In genomic region chr19:19444694-19445155, GRCh38 we compare ENCODE assay signal across 1 cellular context.
A peak's percentile ranks its signal among the peaks of the same experiment; 100 is the strongest.
TF ChIP-seq lines count a peak whose summit lies in the region.

No MANE protein-coding gene starts in this region.

TF ChIP-seq in K562, 482 proteins besides CTCF, POLR2A, EP300 and RAD21 (continued from another document and continues in another):
- TF ChIP-seq MGA (IDR thresholded peaks at IDR 0.05), result no peak
- TF ChIP-seq FOSL1 (tag; conservative IDR thresholded peaks at IDR 0.05), result peak; percentile 91
- TF ChIP-seq, protein P1, sequence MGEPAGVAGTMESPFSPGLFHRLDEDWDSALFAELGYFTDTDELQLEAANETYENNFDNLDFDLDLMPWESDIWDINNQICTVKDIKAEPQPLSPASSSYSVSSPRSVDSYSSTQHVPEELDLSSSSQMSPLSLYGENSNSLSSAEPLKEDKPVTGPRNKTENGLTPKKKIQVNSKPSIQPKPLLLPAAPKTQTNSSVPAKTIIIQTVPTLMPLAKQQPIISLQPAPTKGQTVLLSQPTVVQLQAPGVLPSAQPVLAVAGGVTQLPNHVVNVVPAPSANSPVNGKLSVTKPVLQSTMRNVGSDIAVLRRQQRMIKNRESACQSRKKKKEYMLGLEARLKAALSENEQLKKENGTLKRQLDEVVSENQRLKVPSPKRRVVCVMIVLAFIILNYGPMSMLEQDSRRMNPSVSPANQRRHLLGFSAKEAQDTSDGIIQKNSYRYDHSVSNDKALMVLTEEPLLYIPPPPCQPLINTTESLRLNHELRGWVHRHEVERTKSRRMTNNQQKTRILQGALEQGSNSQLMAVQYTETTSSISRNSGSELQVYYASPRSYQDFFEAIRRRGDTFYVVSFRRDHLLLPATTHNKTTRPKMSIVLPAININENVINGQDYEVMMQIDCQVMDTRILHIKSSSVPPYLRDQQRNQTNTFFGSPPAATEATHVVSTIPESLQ (CRISPR knock-in tag; IDR thresholded peaks at IDR 0.05), result 0 out of 2 replicates have a peak, but pooled peaks have one; percentile 67
- TF ChIP-seq L3MBTL2 (IDR thresholded peaks at IDR 0.05), result peak; percentile 53; the same call in 1 of the 2 replicates
- TF ChIP-seq SRF (CRISPR knock-in tag; IDR thresholded peaks at IDR 0.05), result no peak
- no peak; the same call in 1 of the 2 replicates for TF ChIP-seq HDAC2 (IDR thresholded peaks at IDR 0.05)
- no peak for TF ChIP-seq PRPF4 (IDR thresholded peaks at IDR 0.05; ENCODE audit: insufficient read depth, low read depth, low read length, poor library complexity, severe bottlenecking)
- peak; percentile 98 for TF ChIP-seq ZNF384 (IDR thresholded peaks at IDR 0.05; ENCODE audit: low read depth, low read length)
- TF ChIP-seq ZNF41 (CRISPR knock-in tag; conservative IDR thresholded peaks at IDR 0.05), result no peak
- no peak for TF ChIP-seq RNF2 (IDR thresholded peaks at IDR 0.05)
- no peak for TF ChIP-seq E2F3 (CRISPR knock-in tag; IDR thresholded peaks at IDR 0.05)
- no peak for TF ChIP-seq THRAP3 (IDR thresholded peaks at IDR 0.05; ENCODE audit: borderline replicate concordance)
- no peak for TF ChIP-seq ZNF253 (CRISPR knock-in tag; conservative IDR thresholded peaks at IDR 0.05)
- TF ChIP-seq ZNF644 (tag; IDR thresholded peaks at IDR 0.05; ENCODE audit: low read depth), result peak; percentile 53; the same call in 1 of the 2 replicates
- no peak for TF ChIP-seq GTF2A2 (tag; IDR thresholded peaks at IDR 0.05)
- no peak for TF ChIP-seq KDM5B (IDR thresholded peaks at IDR 0.05; ENCODE audit: insufficient replicate concordance, low read depth, low read length)
- no peak for TF ChIP-seq RFX1 (IDR thresholded peaks at IDR 0.05)
- no peak for TF ChIP-seq HDAC3 (IDR thresholded peaks at IDR 0.05; ENCODE audit: borderline replicate concordance, partially characterized antibody)
- TF ChIP-seq SMARCB1 (IDR thresholded peaks at IDR 0.05; ENCODE audit: insufficient read length, low read depth), result no peak
- no peak for TF ChIP-seq ZNF512 (tag; IDR thresholded peaks at IDR 0.05)
- TF ChIP-seq TCF15 (CRISPR knock-in tag; IDR thresholded peaks at IDR 0.05), result no peak
- TF ChIP-seq ZNF143 (CRISPR knock-in tag; IDR thresholded peaks at IDR 0.05), result no peak
- TF ChIP-seq RREB1 (CRISPR knock-in tag; IDR thresholded peaks at IDR 0.05), result no peak
- TF ChIP-seq, protein P2, sequence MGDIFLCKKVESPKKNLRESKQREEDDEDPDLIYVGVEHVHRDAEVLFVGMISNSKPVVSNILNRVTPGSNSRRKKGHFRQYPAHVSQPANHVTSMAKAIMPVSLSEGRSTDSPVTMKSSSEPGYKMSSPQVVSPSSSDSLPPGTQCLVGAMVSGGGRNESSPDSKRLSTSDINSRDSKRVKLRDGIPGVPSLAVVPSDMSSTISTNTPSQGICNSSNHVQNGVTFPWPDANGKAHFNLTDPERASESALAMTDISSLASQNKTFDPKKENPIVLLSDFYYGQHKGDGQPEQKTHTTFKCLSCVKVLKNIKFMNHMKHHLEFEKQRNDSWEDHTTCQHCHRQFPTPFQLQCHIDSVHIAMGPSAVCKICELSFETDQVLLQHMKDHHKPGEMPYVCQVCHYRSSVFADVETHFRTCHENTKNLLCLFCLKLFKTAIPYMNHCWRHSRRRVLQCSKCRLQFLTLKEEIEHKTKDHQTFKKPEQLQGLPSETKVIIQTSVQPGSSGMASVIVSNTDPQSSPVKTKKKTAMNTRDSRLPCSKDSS (IDR thresholded peaks at IDR 0.05; ENCODE audit: low read depth, partially characterized antibody), result no peak
- peak; percentile 64 for TF ChIP-seq MAFK (IDR thresholded peaks at IDR 0.05; ENCODE audit: low read length)
- no peak for TF ChIP-seq SRSF9 (IDR thresholded peaks at IDR 0.05; ENCODE audit: borderline replicate concordance, low read depth, low read length)
- no peak for TF ChIP-seq KLF1 (tag; IDR thresholded peaks at IDR 0.05)
- no peak for TF ChIP-seq HMGN3 (IDR thresholded peaks at IDR 0.05; ENCODE audit: borderline replicate concordance, extremely low read depth, insufficient read length, low read depth, low read length)
- TF ChIP-seq ZNF707 (CRISPR knock-in tag; conservative IDR thresholded peaks at IDR 0.05), result no peak
- TF ChIP-seq ZBTB49 (CRISPR knock-in tag; IDR thresholded peaks at IDR 0.05; ENCODE audit: borderline replicate concordance), result no peak
- no peak for TF ChIP-seq PTRF (tag; IDR thresholded peaks at IDR 0.05)
